In the genomic region with DNA sequence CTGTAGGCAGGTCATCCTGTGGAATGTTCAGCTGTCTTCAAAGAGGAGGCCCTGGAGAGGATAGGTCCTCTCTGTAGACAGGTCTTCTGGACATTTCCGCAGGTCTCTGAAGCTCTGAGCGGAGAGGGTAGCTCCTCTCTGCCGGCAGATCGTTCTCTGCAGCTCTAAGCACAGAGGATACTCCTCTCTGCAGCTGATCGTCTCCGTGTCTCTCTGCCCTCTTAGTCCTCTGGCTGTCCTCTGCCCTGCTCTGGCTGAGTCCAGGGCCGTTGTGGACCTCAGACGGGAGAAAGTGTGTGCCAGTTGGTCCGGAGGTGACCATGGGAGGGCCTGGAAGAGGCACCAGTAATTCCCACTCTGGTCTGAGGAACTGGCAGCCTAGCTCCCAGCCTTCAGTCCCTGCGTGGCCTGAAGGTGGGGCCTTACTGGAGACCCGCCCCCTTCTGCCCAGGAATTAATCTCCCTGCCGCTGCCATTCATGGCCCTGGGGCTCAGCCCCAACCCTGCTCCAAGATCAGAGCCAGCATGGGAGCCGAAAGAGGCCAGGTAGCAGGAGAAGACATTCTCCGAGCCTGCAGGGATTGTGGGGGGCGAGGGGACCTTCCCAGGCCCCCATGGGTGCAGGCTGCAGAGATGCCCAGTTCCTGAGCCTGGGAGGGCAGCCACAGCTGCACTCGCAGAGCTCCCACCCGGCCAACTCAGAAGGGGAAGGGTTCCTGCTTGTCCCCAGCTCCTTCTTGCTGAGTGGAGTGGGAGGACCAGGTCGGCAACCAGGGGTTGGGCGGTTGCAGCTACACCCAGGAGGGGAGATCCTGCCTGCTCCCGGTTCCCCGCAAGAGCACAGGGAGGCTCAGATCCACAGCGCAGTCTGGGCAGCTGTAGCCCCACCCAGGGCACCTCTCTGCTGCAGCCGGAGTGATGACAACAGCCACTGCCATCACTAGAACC, we compare ENCODE assay signal across 1 cellular context.
TF ChIP-seq lines count a peak whose summit lies in the region.

No MANE protein-coding gene starts in this region.

TF ChIP-seq in GM23338, 12 proteins besides CTCF, POLR2A, EP300 and RAD21 (continued from another document):
- TF ChIP-seq, protein P1, sequence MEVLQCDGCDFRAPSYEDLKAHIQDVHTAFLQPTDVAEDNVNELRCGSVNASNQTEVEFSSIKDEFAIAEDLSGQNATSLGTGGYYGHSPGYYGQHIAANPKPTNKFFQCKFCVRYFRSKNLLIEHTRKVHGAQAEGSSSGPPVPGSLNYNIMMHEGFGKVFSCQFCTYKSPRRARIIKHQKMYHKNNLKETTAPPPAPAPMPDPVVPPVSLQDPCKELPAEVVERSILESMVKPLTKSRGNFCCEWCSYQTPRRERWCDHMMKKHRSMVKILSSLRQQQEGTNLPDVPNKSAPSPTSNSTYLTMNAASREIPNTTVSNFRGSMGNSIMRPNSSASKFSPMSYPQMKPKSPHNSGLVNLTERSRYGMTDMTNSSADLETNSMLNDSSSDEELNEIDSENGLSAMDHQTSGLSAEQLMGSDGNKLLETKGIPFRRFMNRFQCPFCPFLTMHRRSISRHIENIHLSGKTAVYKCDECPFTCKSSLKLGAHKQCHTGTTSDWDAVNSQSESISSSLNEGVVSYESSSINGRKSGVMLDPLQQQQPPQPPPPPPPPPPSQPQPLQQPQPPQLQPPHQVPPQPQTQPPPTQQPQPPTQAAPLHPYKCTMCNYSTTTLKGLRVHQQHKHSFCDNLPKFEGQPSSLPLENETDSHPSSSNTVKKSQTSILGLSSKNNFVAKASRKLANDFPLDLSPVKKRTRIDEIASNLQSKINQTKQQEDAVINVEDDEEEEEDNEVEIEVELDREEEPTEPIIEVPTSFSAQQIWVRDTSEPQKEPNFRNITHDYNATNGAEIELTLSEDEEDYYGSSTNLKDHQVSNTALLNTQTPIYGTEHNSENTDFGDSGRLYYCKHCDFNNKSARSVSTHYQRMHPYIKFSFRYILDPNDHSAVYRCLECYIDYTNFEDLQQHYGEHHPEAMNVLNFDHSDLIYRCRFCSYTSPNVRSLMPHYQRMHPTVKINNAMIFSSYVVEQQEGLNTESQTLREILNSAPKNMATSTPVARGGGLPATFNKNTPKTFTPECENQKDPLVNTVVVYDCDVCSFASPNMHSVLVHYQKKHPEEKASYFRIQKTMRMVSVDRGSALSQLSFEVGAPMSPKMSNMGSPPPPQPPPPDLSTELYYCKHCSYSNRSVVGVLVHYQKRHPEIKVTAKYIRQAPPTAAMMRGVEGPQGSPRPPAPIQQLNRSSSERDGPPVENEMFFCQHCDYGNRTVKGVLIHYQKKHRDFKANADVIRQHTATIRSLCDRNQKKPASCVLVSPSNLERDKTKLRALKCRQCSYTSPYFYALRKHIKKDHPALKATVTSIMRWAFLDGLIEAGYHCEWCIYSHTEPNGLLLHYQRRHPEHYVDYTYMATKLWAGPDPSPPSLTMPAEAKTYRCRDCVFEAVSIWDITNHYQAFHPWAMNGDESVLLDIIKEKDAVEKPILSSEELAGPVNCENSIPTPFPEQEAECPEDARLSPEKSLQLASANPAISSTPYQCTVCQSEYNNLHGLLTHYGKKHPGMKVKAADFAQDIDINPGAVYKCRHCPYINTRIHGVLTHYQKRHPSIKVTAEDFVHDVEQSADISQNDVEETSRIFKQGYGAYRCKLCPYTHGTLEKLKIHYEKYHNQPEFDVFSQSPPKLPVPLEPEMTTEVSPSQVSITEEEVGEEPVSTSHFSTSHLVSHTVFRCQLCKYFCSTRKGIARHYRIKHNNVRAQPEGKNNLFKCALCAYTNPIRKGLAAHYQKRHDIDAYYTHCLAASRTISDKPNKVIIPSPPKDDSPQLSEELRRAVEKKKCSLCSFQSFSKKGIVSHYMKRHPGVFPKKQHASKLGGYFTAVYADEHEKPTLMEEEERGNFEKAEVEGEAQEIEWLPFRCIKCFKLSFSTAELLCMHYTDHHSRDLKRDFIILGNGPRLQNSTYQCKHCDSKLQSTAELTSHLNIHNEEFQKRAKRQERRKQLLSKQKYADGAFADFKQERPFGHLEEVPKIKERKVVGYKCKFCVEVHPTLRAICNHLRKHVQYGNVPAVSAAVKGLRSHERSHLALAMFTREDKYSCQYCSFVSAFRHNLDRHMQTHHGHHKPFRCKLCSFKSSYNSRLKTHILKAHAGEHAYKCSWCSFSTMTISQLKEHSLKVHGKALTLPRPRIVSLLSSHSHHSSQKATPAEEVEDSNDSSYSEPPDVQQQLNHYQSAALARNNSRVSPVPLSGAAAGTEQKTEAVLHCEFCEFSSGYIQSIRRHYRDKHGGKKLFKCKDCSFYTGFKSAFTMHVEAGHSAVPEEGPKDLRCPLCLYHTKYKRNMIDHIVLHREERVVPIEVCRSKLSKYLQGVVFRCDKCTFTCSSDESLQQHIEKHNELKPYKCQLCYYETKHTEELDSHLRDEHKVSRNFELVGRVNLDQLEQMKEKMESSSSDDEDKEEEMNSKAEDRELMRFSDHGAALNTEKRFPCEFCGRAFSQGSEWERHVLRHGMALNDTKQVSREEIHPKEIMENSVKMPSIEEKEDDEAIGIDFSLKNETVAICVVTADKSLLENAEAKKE (CRISPR knock-in tag; IDR thresholded peaks at IDR 0.05) = no peak
- TF ChIP-seq, protein P2, sequence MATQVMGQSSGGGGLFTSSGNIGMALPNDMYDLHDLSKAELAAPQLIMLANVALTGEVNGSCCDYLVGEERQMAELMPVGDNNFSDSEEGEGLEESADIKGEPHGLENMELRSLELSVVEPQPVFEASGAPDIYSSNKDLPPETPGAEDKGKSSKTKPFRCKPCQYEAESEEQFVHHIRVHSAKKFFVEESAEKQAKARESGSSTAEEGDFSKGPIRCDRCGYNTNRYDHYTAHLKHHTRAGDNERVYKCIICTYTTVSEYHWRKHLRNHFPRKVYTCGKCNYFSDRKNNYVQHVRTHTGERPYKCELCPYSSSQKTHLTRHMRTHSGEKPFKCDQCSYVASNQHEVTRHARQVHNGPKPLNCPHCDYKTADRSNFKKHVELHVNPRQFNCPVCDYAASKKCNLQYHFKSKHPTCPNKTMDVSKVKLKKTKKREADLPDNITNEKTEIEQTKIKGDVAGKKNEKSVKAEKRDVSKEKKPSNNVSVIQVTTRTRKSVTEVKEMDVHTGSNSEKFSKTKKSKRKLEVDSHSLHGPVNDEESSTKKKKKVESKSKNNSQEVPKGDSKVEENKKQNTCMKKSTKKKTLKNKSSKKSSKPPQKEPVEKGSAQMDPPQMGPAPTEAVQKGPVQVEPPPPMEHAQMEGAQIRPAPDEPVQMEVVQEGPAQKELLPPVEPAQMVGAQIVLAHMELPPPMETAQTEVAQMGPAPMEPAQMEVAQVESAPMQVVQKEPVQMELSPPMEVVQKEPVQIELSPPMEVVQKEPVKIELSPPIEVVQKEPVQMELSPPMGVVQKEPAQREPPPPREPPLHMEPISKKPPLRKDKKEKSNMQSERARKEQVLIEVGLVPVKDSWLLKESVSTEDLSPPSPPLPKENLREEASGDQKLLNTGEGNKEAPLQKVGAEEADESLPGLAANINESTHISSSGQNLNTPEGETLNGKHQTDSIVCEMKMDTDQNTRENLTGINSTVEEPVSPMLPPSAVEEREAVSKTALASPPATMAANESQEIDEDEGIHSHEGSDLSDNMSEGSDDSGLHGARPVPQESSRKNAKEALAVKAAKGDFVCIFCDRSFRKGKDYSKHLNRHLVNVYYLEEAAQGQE (IDR thresholded peaks at IDR 0.05; ENCODE audit: unreplicated experiment) = no peak
- TF ChIP-seq NANOG (IDR thresholded peaks at IDR 0.05; ENCODE audit: borderline replicate concordance) = no peak
- TF ChIP-seq JUNB (IDR thresholded peaks at IDR 0.05; ENCODE audit: unreplicated experiment) = no peak
- TF ChIP-seq STAT1 (IDR thresholded peaks at IDR 0.05; ENCODE audit: unreplicated experiment) = no peak
- no peak for TF ChIP-seq ZNF114 (CRISPR knock-in tag; IDR thresholded peaks at IDR 0.05)
